Comparison of ENCODE assay signal across 22 cellular contexts in genomic region chr9:6219981-6220380, GRCh38. TPM values are rescaled to one million over a fixed set of nuclear protein-coding genes. Genes with fewer than 3 reads are reported as not detected.
DNase-seq lines count a peak whose midpoint lies in the region; ATAC-seq, FAIRE-seq and TF ChIP-seq lines count a peak whose summit lies in the region.
"Had no signal": no experiment of that assay in that cellular context is flagged by ENCODE, and none has a peak within 500 bp of the region (broad histone marks: within the 10 kb centered on the region; RNA-seq: fewer than 3 reads in every experiment).

No MANE protein-coding gene starts in this region.

- no peak for ATAC-seq in thoracic aorta (ENCODE audit: insufficient number of reproducible peaks, low FRiP score, low read depth)
- no peak for ATAC-seq in left lung
- ATAC-seq: PC-3 had no signal

- H3K27ac ChIP-seq in colonic mucosa: peak overlapping the region; percentile 19
- H3K27ac ChIP-seq in endothelial cell of umbilical vein (ENCODE audit: insufficient read depth, low read depth, low read length): no peak overlapping the region
- no peak overlapping the region for H3K27ac ChIP-seq in mesenchymal stem cell (ENCODE audit: low read length, poor library complexity, severe bottlenecking)
- H3K27ac ChIP-seq in thoracic aorta: peak overlapping the region; percentile 58 to 61
- peak overlapping the region in 1 of 2 donors; percentile 25 for H3K27ac ChIP-seq in left lung
- H3K27ac ChIP-seq: RWPE1 had no signal

- no peak for TF ChIP-seq POLR2A in endothelial cell of umbilical vein (IDR thresholded peaks at IDR 0.05; ENCODE audit: low read depth, low read length)

- no peak overlapping the region for H4K8ac ChIP-seq in mesenchymal stem cell (ENCODE audit: low read length)

- H3K18ac ChIP-seq in mesenchymal stem cell (ENCODE audit: low read depth in 1 of 2, low read length in 2 of 2): no peak overlapping the region

- POLR2A ChIA-PET in endothelial cell of umbilical vein (lab: Charles Lee): no interaction called here

- dilution Hi-C loops in endothelial cell of umbilical vein (cut with MboI; ENCODE audit: extremely low pct_ligation_motif_present, low sequenced_read_pairs): no loop called here

- peak overlapping the region; percentile 70 for H3K4me2 ChIP-seq in endothelial cell of umbilical vein (ENCODE audit: insufficient read depth, low read length)
- H3K4me2 ChIP-seq in mesenchymal stem cell (ENCODE audit: low read length, poor library complexity, severe bottlenecking): no peak overlapping the region

- H4K91ac ChIP-seq in mesenchymal stem cell (ENCODE audit: low read length): no peak overlapping the region

- BruUV-seq in endothelial cell of umbilical vein (replicated peaks; lab: Mats Ljungman, UMichigan): no TSS peak

- H3K4me1 ChIP-seq in colonic mucosa (no peaks in the 10 kb centered on the region), endothelial cell of umbilical vein (ENCODE audit: control insufficient read depth, extremely low read depth, insufficient read depth, low read length) (peaks cover 33% of the 10 kb centered on the region), mesenchymal stem cell (ENCODE audit: control insufficient read depth, insufficient read depth, low read depth, low read length) (no peaks in the 10 kb centered on the region), thoracic aorta (ENCODE audit: control insufficient read depth in 1 of 2, low read depth in 2 of 2) (peaks cover 20 to 80% of the 10 kb centered on the region in 2 donors), left lung (peaks cover 9 to 10% of the 10 kb centered on the region in 2 donors)

- TF ChIP-seq CTCF in colonic mucosa (IDR thresholded peaks at IDR 0.05) (no peak), endothelial cell of umbilical vein (IDR thresholded peaks at IDR 0.05; ENCODE audit: extremely low read depth in 1 of 2, insufficient read depth in 1 of 2, low read depth in 1 of 2, low read length in 2 of 2) (no peak), thoracic aorta (IDR thresholded peaks at IDR 0.05) (no peak), left lung (IDR thresholded peaks at IDR 0.05) (no peak)

- no peaks in the 10 kb centered on the region for H3K79me1 ChIP-seq in mesenchymal stem cell (replicated peaks; ENCODE audit: low read length, poor library complexity, severe bottlenecking)

- no peaks in the 10 kb centered on the region for H3K27me3 ChIP-seq in colonic mucosa
- H3K27me3 ChIP-seq in endothelial cell of umbilical vein (ENCODE audit: control insufficient read depth in 2 of 2, insufficient read depth in 2 of 2, low read length in 2 of 2): no peaks in the 10 kb centered on the region
- H3K27me3 ChIP-seq in mesenchymal stem cell (ENCODE audit: control insufficient read depth in 1 of 2, insufficient read depth in 1 of 2, low read length in 2 of 2): peaks cover 0 to 3% of the 10 kb centered on the region in 2 experiments
- no peaks in the 10 kb centered on the region for H3K27me3 ChIP-seq in thoracic aorta (replicated peaks; ENCODE audit: insufficient read depth)
- H3K27me3 ChIP-seq in left lung: no peaks in the 10 kb centered on the region

- H2AK5ac ChIP-seq in mesenchymal stem cell (ENCODE audit: low read length, severe bottlenecking): no peak overlapping the region

- H4K20me1 ChIP-seq in endothelial cell of umbilical vein (replicated peaks; ENCODE audit: control insufficient read depth, extremely low read depth, insufficient read depth, low read length): no peaks in the 10 kb centered on the region

- no peaks in the 10 kb centered on the region for H3K9me3 ChIP-seq in colonic mucosa
- no peaks in the 10 kb centered on the region for H3K9me3 ChIP-seq in endothelial cell of umbilical vein (replicated peaks; ENCODE audit: control insufficient read depth, insufficient read depth, low read length)
- H3K9me3 ChIP-seq in mesenchymal stem cell (ENCODE audit: control insufficient read depth, low read length): no peaks in the 10 kb centered on the region
- no peaks in the 10 kb centered on the region for H3K9me3 ChIP-seq in thoracic aorta
- no peaks in the 10 kb centered on the region for H3K9me3 ChIP-seq in left lung

- DNase-seq in colonic mucosa (no peak), endothelial cell of umbilical vein (ENCODE audit: low read depth, low spot score) (peak; percentile 82), mesenchymal stem cell (no peak), thoracic aorta (ENCODE audit: low spot score) (no peak), left lung (no peak), SHP77 (lab: John Stamatoyannopoulos, UW) (no peak), SHP77 treated with DMSO at 0.1 percent for 48 hours (lab: John Stamatoyannopoulos, UW) (no peak)
- DNase-seq: ACHN, AML-193, DMS153, EL, KBM-7, MV-4-11, NCI-H1417, NCI-H187 treated with DMSO at 0.1 percent for 48 hours, NCI-H2171 treated with DMSO at 0.1 percent for 48 hours, NCI-H748 treated with DMSO at 0.1 percent for 48 hours, PC-3 had no signal

- no peak overlapping the region for H3K23ac ChIP-seq in mesenchymal stem cell (ENCODE audit: low read length in 2 of 2)

- no peak overlapping the region for H2BK5ac ChIP-seq in mesenchymal stem cell (ENCODE audit: low read depth, low read length, poor library complexity, severe bottlenecking)

- FAIRE-seq in endothelial cell of umbilical vein (lab: Jason Lieb, UNC): peak; percentile 54

- CTCF ChIA-PET in endothelial cell of umbilical vein (lab: Charles Lee): no interaction called here

- H3K4ac ChIP-seq in mesenchymal stem cell (ENCODE audit: low read depth in 1 of 2, low read length in 2 of 2): no peak overlapping the region

- no peak overlapping the region for H2BK12ac ChIP-seq in mesenchymal stem cell (ENCODE audit: low read length in 2 of 2)

- H3K9ac ChIP-seq in colonic mucosa (ENCODE audit: low read depth in 2 of 2, low read length in 2 of 2): no peak overlapping the region
- H3K9ac ChIP-seq in endothelial cell of umbilical vein (replicated peaks; ENCODE audit: extremely low read depth, insufficient read depth, low read length): peak overlapping the region; percentile 3
- peak overlapping the region; percentile 0 for H3K9ac ChIP-seq in mesenchymal stem cell (ENCODE audit: low read length)

- H3K79me2 ChIP-seq in endothelial cell of umbilical vein (ENCODE audit: control insufficient read depth, insufficient read depth, low read length): no peaks in the 10 kb centered on the region

- no peaks in the 10 kb centered on the region for H3K9me1 ChIP-seq in endothelial cell of umbilical vein (replicated peaks; ENCODE audit: control insufficient read depth, extremely low read depth, insufficient read depth, low read length)

- intact Hi-C loops in colonic mucosa (cut with DNase I): no loop called here
- intact Hi-C loops in endothelial cell of umbilical vein (cut with micrococcal nuclease): loop anchor here (5.0 kb wide), 1 partner anchor 73 kb away; no protein-coding TSS in a partner anchor
- intact Hi-C loops in left lung (cut with DNase I): no loop called here

- no peak overlapping the region for H2BK15ac ChIP-seq in mesenchymal stem cell (ENCODE audit: low read depth, poor library complexity, severe bottlenecking)

- H3K14ac ChIP-seq in mesenchymal stem cell (ENCODE audit: low read length in 2 of 2): no peak overlapping the region

- no peak overlapping the region for H3K4me3 ChIP-seq in colonic mucosa
- no peak overlapping the region for H3K4me3 ChIP-seq in endothelial cell of umbilical vein (replicated peaks in 1 of 3; ENCODE audit: insufficient read depth in 1 of 3, low read depth in 1 of 3, low read length in 3 of 3)
- H3K4me3 ChIP-seq in mesenchymal stem cell (ENCODE audit: insufficient read depth in 1 of 2, low read depth in 1 of 2, low read length in 2 of 2): no peak overlapping the region
- no peak overlapping the region for H3K4me3 ChIP-seq in thoracic aorta
- H3K4me3 ChIP-seq in left lung: no peak overlapping the region

- no peaks in the 10 kb centered on the region for H3K36me3 ChIP-seq in colonic mucosa
- H3K36me3 ChIP-seq in endothelial cell of umbilical vein (ENCODE audit: control insufficient read depth in 2 of 2, extremely low read depth in 1 of 2, insufficient read depth in 2 of 2, low read length in 2 of 2): no peaks in the 10 kb centered on the region
- no peaks in the 10 kb centered on the region for H3K36me3 ChIP-seq in mesenchymal stem cell (ENCODE audit: control insufficient read depth in 1 of 2, insufficient read depth in 2 of 2, low read depth in 1 of 2, low read length in 2 of 2)
- H3K36me3 ChIP-seq in thoracic aorta: no peaks in the 10 kb centered on the region
- H3K36me3 ChIP-seq in left lung: no peaks in the 10 kb centered on the region

- H2AFZ ChIP-seq in endothelial cell of umbilical vein (ENCODE audit: low read depth, low read length): no peak overlapping the region
- H2AFZ ChIP-seq in mesenchymal stem cell (ENCODE audit: low read depth, low read length): no peak overlapping the region

- 100% methylated on average over 1 of the region's 2 CpGs for WGBS in mesenchymal stem cell

- no peak overlapping the region for H2BK120ac ChIP-seq in mesenchymal stem cell (ENCODE audit: low read depth, low read length)

TF ChIP-seq in endothelial cell of umbilical vein, 7 proteins besides CTCF, POLR2A, EP300 and RAD21:
- TF ChIP-seq FOS (IDR thresholded peaks at IDR 0.05; ENCODE audit: borderline replicate concordance, insufficient read depth, low read length): no peak
- no peak for TF ChIP-seq JUN (IDR thresholded peaks at IDR 0.05; ENCODE audit: borderline replicate concordance, insufficient read depth, insufficient read length, low read depth)
- no peak for TF ChIP-seq MYC (IDR thresholded peaks at IDR 0.05; ENCODE audit: low read depth, low read length)
- TF ChIP-seq POLR2AphosphoS5 (IDR thresholded peaks at IDR 0.05; ENCODE audit: insufficient read depth, low read depth, low read length): no peak

RNA-seq across cellular contexts. Expression of gene IL33, which starts 4.4 kb away (rescaled TPM):
- total RNA-seq in colonic mucosa: 10 to 100 TPM in 1 of 2 donors, 1 to 10 TPM in 1; 5.0 to 16.4 TPM
- 8.5 and 13.8 TPM in 2 replicates for total RNA-seq in endothelial cell of umbilical vein
- 6.0 and 8.7 TPM in 2 replicates for polyA plus RNA-seq in endothelial cell of umbilical vein
- 4.5 and 5.9 TPM in 2 replicates for polyA plus RNA-seq in endothelial cell of umbilical vein (2011; cell fraction: cytosol; rRNA removed)
- 6.8 and 7.6 TPM in 2 replicates for polyA plus RNA-seq in endothelial cell of umbilical vein (2011; cell fraction: nucleus; rRNA removed)
- polyA plus RNA-seq in endothelial cell of umbilical vein (2012): 2.5 and 3.1 TPM in 2 replicates
- polyA minus RNA-seq in endothelial cell of umbilical vein: 2.8 and 6.6 TPM in 2 replicates
- polyA minus RNA-seq in endothelial cell of umbilical vein (2011; cell fraction: cytosol; rRNA and poly(A)+ RNA removed): not detected
- 5.2 and 6.1 TPM in 2 replicates for polyA minus RNA-seq in endothelial cell of umbilical vein (2011; cell fraction: nucleus; rRNA and poly(A)+ RNA removed)
- 0.14 TPM for polyA plus RNA-seq in mesenchymal stem cell (2013, experiment 1 of 2)
- polyA plus RNA-seq in mesenchymal stem cell (2013, experiment 2 of 2): 0.12 TPM
- 100 to 1,000 TPM in 1 of 2 donors, 10 to 100 TPM in 1; 69.7 to 160 TPM for total RNA-seq in thoracic aorta
- 10 to 100 TPM; 42.9 to 48.4 TPM for total RNA-seq in left lung
- total RNA-seq: H4, NCI-H460 had no signal
- polyA plus RNA-seq: CD14-positive monocyte had no signal

Comparison
In these comparisons a context has a peak if more than half of its experiments do, and no peak if none do; other contexts are left out.
1. H3K27ac ChIP-seq: peak in colonic mucosa (single experiment) and thoracic aorta (2 of 2); none in endothelial cell of umbilical vein (single experiment) and mesenchymal stem cell (single experiment).
2. H3K9ac ChIP-seq: peak in endothelial cell of umbilical vein (single experiment) and mesenchymal stem cell (single experiment); none in colonic mucosa (0 of 2).